ENCODE assay signal across 14 cellular contexts in the genomic region with DNA sequence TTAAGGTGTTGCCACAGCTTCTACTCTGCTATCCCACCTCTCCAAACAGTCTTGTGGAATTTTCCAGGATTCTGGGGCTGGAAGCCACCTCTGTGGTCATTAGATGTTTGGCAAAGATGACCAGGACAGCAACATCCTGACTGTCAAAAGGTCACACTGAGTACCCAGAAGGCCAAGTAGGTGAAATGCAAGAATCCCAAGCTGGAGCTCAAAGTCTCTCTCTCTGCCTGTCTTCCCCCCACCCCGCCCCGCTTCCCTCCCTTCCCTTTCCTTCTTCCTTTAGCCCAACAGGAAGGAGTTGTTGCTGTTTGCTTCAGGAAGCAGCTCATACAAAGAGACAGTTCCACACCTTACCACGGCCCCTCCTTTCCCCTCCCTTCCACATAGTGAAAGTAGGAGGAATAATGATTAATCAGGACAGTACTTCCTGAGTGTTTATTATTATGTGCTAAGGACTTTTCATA.
DNase-seq lines count a peak whose midpoint lies in the region; ATAC-seq and TF ChIP-seq lines count a peak whose summit lies in the region.
"Had no signal": no experiment of that assay in that cellular context is flagged by ENCODE, and none has a peak within 500 bp of the region (broad histone marks: within the 10 kb centered on the region; RNA-seq: fewer than 3 reads in every experiment).

No MANE protein-coding gene starts in this region.

- no peak for DNase-seq in activated CD4-positive, alpha-beta T cell treated with anti-CD3 and anti-CD28 coated beads, Interleukin-2, amount 10 ng/mL, durations not matched to agents 7 days and 5 days
- DNase-seq in activated CD4-positive, alpha-beta T cell treated with anti-CD3 and anti-CD28 coated beads for 1 hour, result no peak
- DNase-seq in T-helper 17 cell (no peak), foreskin keratinocyte (no peak), renal cortical epithelial cell (ENCODE audit: low read depth) (peak; percentile 48), WTC11 (ENCODE audit: low spot score) (no peak), ascending aorta (ENCODE audit: low spot score in 2 of 2) (no peak), NCI-H1092 treated with DMSO at 0.1 percent for 48 hours (lab: John Stamatoyannopoulos, UW) (no peak)
- DNase-seq: activated CD4-positive, CD25-positive, alpha-beta regulatory T cell treated with anti-CD3 and anti-CD28 coated beads, Interleukin-2, amount 50 U/mL, for 72 hours; islet precursor cell; NCI-H146; NCI-H82; SJCRH30 had no signal

- no peaks in the 10 kb centered on the region for H3K27me3 Mint-ChIP-seq in activated CD4-positive, alpha-beta T cell treated with anti-CD3 and anti-CD28 coated beads, Interleukin-2, amount 10 ng/mL, durations not matched to agents 7 days and 5 days
- H3K27me3 Mint-ChIP-seq in T-helper 17 cell (no peaks in the 10 kb centered on the region), WTC11 (ENCODE audit: low read depth) (no peaks in the 10 kb centered on the region; the same call in 1 of the 2 replicates)

- CTCF ChIA-PET in activated CD4-positive, alpha-beta T cell treated with anti-CD3 and anti-CD28 coated beads, Interleukin-2, amount 10 ng/mL, durations not matched to agents 7 days and 5 days (lab: Charles Lee), result interaction anchor here (1.0 to 2.4 kb wide), 3 partner anchors 10 to 14 kb away, joined by 3 to 8 read pairs (median 3); no protein-coding TSS in a partner anchor
- CTCF ChIA-PET in WTC11 (lab: Charles Lee), result interaction anchor here (1.3 to 1.5 kb wide), 2 partner anchors 39 to 121 kb away, joined by 3 to 6 read pairs; no protein-coding TSS in a partner anchor

- H3K9me3 ChIP-seq in T-helper 17 cell (ENCODE audit: control insufficient read depth, low read length, poor library complexity, severe bottlenecking) (no peaks in the 10 kb centered on the region), ascending aorta (no peaks in the 10 kb centered on the region)
- H3K9me3 ChIP-seq: HAP-1, SJCRH30 had no signal

- POLR2A ChIA-PET in activated CD4-positive, alpha-beta T cell treated with anti-CD3 and anti-CD28 coated beads, Interleukin-2, amount 10 ng/mL, durations not matched to agents 7 days and 5 days (lab: Charles Lee), result no interaction called here
- POLR2A ChIA-PET in WTC11 (lab: Charles Lee), result no interaction called here

- intact Hi-C loops in ascending aorta (cut with DNase I), result no loop called here

- H3K4me1 Mint-ChIP-seq in activated CD4-positive, alpha-beta T cell treated with anti-CD3 and anti-CD28 coated beads, Interleukin-2, amount 10 ng/mL, durations not matched to agents 7 days and 5 days, result peaks cover 17% of the 10 kb centered on the region
- H3K4me1 Mint-ChIP-seq in T-helper 17 cell, result peaks cover 8% of the 10 kb centered on the region
- peaks cover 31% of the 10 kb centered on the region for H3K4me1 Mint-ChIP-seq in WTC11

- ATAC-seq in T-helper 17 cell, result peak; percentile 14
- peak; percentile 20 for ATAC-seq in foreskin keratinocyte
- no peak for ATAC-seq in WTC11

- H3K27ac ChIP-seq in foreskin keratinocyte (no peak overlapping the region), ascending aorta (no peak overlapping the region)
- H3K27ac ChIP-seq: SJCRH30 had no signal

- no peak overlapping the region for H3K4me3 ChIP-seq in ascending aorta
- H3K4me3 ChIP-seq: HAP-1, SJCRH30 had no signal

- TF ChIP-seq CTCF in foreskin keratinocyte (conservative IDR thresholded peaks at IDR 0.05) (no peak), WTC11 (IDR thresholded peaks at IDR 0.05) (no peak), ascending aorta (IDR thresholded peaks at IDR 0.05) (no peak)

- no peaks in the 10 kb centered on the region for H3K36me3 ChIP-seq in ascending aorta
- H3K36me3 ChIP-seq: HAP-1, SJCRH30 had no signal

- H3K4me3 Mint-ChIP-seq in activated CD4-positive, alpha-beta T cell treated with anti-CD3 and anti-CD28 coated beads, Interleukin-2, amount 10 ng/mL, durations not matched to agents 7 days and 5 days, result no peak overlapping the region
- H3K4me3 Mint-ChIP-seq in T-helper 17 cell (peak overlapping the region; percentile 63), WTC11 (no peak overlapping the region)

- H3K4me1 ChIP-seq in foreskin keratinocyte, result peaks cover 12% of the 10 kb centered on the region
- H3K4me1 ChIP-seq in ascending aorta, result no peaks in the 10 kb centered on the region
- H3K4me1 ChIP-seq: HAP-1 had no signal

- H3K9me3 Mint-ChIP-seq in activated CD4-positive, alpha-beta T cell treated with anti-CD3 and anti-CD28 coated beads, Interleukin-2, amount 10 ng/mL, durations not matched to agents 7 days and 5 days, result no peaks in the 10 kb centered on the region
- no peaks in the 10 kb centered on the region for H3K9me3 Mint-ChIP-seq in WTC11

- H3K27ac Mint-ChIP-seq in activated CD4-positive, alpha-beta T cell treated with anti-CD3 and anti-CD28 coated beads, Interleukin-2, amount 10 ng/mL, durations not matched to agents 7 days and 5 days, result peak overlapping the region; percentile 93
- H3K27ac Mint-ChIP-seq in T-helper 17 cell, result peak overlapping the region; percentile 83
- no peak overlapping the region for H3K27ac Mint-ChIP-seq in WTC11

- H3K27me3 ChIP-seq in foreskin keratinocyte (no peaks in the 10 kb centered on the region), ascending aorta (no peaks in the 10 kb centered on the region)
- H3K27me3 ChIP-seq: SJCRH30 had no signal

- no peaks in the 10 kb centered on the region for H3K36me3 Mint-ChIP-seq in activated CD4-positive, alpha-beta T cell treated with anti-CD3 and anti-CD28 coated beads, Interleukin-2, amount 10 ng/mL, durations not matched to agents 7 days and 5 days (ENCODE audit: low read depth)
- no peaks in the 10 kb centered on the region for H3K36me3 Mint-ChIP-seq in T-helper 17 cell (ENCODE audit: low read depth)
- H3K36me3 Mint-ChIP-seq in WTC11, result no peaks in the 10 kb centered on the region

TF ChIP-seq in WTC11, 78 proteins besides CTCF, POLR2A, EP300 and RAD21 (continues in another document):
- no peak for TF ChIP-seq ZNF671 (CRISPR knock-in tag; IDR thresholded peaks at IDR 0.05)
- TF ChIP-seq, protein P1, sequence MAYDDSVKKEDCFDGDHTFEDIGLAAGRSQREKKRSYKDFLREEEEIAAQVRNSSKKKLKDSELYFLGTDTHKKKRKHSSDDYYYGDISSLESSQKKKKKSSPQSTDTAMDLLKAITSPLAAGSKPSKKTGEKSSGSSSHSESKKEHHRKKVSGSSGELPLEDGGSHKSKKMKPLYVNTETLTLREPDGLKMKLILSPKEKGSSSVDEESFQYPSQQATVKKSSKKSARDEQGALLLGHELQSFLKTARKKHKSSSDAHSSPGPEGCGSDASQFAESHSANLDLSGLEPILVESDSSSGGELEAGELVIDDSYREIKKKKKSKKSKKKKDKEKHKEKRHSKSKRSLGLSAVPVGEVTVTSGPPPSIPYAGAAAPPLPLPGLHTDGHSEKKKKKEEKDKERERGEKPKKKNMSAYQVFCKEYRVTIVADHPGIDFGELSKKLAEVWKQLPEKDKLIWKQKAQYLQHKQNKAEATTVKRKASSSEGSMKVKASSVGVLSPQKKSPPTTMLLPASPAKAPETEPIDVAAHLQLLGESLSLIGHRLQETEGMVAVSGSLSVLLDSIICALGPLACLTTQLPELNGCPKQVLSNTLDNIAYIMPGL (CRISPR knock-in tag; IDR thresholded peaks at IDR 0.05), result no peak
- TF ChIP-seq, protein P2, sequence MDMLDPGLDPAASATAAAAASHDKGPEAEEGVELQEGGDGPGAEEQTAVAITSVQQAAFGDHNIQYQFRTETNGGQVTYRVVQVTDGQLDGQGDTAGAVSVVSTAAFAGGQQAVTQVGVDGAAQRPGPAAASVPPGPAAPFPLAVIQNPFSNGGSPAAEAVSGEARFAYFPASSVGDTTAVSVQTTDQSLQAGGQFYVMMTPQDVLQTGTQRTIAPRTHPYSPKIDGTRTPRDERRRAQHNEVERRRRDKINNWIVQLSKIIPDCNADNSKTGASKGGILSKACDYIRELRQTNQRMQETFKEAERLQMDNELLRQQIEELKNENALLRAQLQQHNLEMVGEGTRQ (CRISPR knock-in tag; IDR thresholded peaks at IDR 0.05), result no peak
- no peak for TF ChIP-seq NR2C2 (CRISPR knock-in tag; IDR thresholded peaks at IDR 0.05)
- TF ChIP-seq FOXJ3 (CRISPR knock-in tag; IDR thresholded peaks at IDR 0.05; ENCODE audit: borderline replicate concordance), result no peak
- TF ChIP-seq, protein P3, sequence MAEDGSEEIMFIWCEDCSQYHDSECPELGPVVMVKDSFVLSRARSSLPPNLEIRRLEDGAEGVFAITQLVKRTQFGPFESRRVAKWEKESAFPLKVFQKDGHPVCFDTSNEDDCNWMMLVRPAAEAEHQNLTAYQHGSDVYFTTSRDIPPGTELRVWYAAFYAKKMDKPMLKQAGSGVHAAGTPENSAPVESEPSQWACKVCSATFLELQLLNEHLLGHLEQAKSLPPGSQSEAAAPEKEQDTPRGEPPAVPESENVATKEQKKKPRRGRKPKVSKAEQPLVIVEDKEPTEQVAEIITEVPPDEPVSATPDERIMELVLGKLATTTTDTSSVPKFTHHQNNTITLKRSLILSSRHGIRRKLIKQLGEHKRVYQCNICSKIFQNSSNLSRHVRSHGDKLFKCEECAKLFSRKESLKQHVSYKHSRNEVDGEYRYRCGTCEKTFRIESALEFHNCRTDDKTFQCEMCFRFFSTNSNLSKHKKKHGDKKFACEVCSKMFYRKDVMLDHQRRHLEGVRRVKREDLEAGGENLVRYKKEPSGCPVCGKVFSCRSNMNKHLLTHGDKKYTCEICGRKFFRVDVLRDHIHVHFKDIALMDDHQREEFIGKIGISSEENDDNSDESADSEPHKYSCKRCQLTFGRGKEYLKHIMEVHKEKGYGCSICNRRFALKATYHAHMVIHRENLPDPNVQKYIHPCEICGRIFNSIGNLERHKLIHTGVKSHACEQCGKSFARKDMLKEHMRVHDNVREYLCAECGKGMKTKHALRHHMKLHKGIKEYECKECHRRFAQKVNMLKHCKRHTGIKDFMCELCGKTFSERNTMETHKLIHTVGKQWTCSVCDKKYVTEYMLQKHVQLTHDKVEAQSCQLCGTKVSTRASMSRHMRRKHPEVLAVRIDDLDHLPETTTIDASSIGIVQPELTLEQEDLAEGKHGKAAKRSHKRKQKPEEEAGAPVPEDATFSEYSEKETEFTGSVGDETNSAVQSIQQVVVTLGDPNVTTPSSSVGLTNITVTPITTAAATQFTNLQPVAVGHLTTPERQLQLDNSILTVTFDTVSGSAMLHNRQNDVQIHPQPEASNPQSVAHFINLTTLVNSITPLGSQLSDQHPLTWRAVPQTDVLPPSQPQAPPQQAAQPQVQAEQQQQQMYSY (CRISPR knock-in tag; IDR thresholded peaks at IDR 0.05), result no peak
- no peak for TF ChIP-seq ZNF219 (CRISPR knock-in tag; IDR thresholded peaks at IDR 0.05; ENCODE audit: borderline replicate concordance)
- no peak for TF ChIP-seq JUN (CRISPR knock-in tag; IDR thresholded peaks at IDR 0.05)
- TF ChIP-seq ZNF263 (CRISPR knock-in tag; IDR thresholded peaks at IDR 0.05; ENCODE audit: low read depth), result no peak
